ENCODE assay signal across 8 cellular contexts in genomic region chr14:24734917-24735500, GRCh38.
DNase-seq lines count a peak whose midpoint lies in the region; ATAC-seq and TF ChIP-seq lines count a peak whose summit lies in the region.

No MANE protein-coding gene starts in this region.

- no peaks in the 10 kb centered on the region for H3K4me1 ChIP-seq in esophagus squamous epithelium

- no peaks in the 10 kb centered on the region for H3K36me3 Mint-ChIP-seq in naive B cell
- no peaks in the 10 kb centered on the region for H3K36me3 Mint-ChIP-seq in activated T-helper 2 cell treated with anti-CD3 and anti-CD28 coated beads, Interferon-gamma antibody, Interleukin-2, Interleukin-4, amounts not matched to agents 10 μg/mL and 5 μg/mL and 100 μg/mL, durations not matched to agents 14 hours and 24 hours and 36 hours (ENCODE audit: low read depth)

- H3K27me3 Mint-ChIP-seq in naive B cell = peaks cover 17 to 36% (median 23%) of the 10 kb centered on the region in 3 donors
- H3K27me3 Mint-ChIP-seq in activated T-helper 2 cell treated with anti-CD3 and anti-CD28 coated beads, Interferon-gamma antibody, Interleukin-2, Interleukin-4, amounts not matched to agents 10 μg/mL and 5 μg/mL and 100 μg/mL, durations not matched to agents 14 hours and 24 hours and 36 hours (ENCODE audit: low read depth) = peaks cover 6% of the 10 kb centered on the region

- peak overlapping the region in 1 of 6 donors; percentile 1 for H3K27ac Mint-ChIP-seq in naive B cell
- no peak overlapping the region for H3K27ac Mint-ChIP-seq in activated T-helper 2 cell treated with anti-CD3 and anti-CD28 coated beads, Interferon-gamma antibody, Interleukin-2, Interleukin-4, amounts not matched to agents 10 μg/mL and 5 μg/mL and 100 μg/mL, durations not matched to agents 14 hours and 24 hours and 36 hours

- H3K4me3 ChIP-seq in GM06990 (replicated peaks; ENCODE audit: low read depth, low read length) (no peak overlapping the region), esophagus squamous epithelium (no peak overlapping the region)

- no peak for TF ChIP-seq POLR2A in esophagus squamous epithelium (IDR thresholded peaks at IDR 0.05)

- no peaks in the 10 kb centered on the region for H3K4me1 Mint-ChIP-seq in naive B cell
- no peaks in the 10 kb centered on the region for H3K4me1 Mint-ChIP-seq in activated T-helper 2 cell treated with anti-CD3 and anti-CD28 coated beads, Interferon-gamma antibody, Interleukin-2, Interleukin-4, amounts not matched to agents 10 μg/mL and 5 μg/mL and 100 μg/mL, durations not matched to agents 14 hours and 24 hours and 36 hours (ENCODE audit: low read depth)

- H3K27ac ChIP-seq in esophagus squamous epithelium = no peak overlapping the region

- H3K4me3 Mint-ChIP-seq in naive B cell = no peak overlapping the region
- no peak overlapping the region for H3K4me3 Mint-ChIP-seq in activated T-helper 2 cell treated with anti-CD3 and anti-CD28 coated beads, Interferon-gamma antibody, Interleukin-2, Interleukin-4, amounts not matched to agents 10 μg/mL and 5 μg/mL and 100 μg/mL, durations not matched to agents 14 hours and 24 hours and 36 hours (ENCODE audit: low read depth)

- TF ChIP-seq CTCF in GM06990 (IDR thresholded peaks at IDR 0.05; ENCODE audit: insufficient read depth, low read length, poor library complexity, severe bottlenecking) = peak; percentile 77
- peak; percentile 28 to 65 (median 62) for TF ChIP-seq CTCF in esophagus squamous epithelium (IDR thresholded peaks at IDR 0.05)

- peaks cover 0 to 2% (median 0%) of the 10 kb centered on the region in 7 donors for H3K9me3 Mint-ChIP-seq in naive B cell
- no peaks in the 10 kb centered on the region for H3K9me3 Mint-ChIP-seq in activated T-helper 2 cell treated with anti-CD3 and anti-CD28 coated beads, Interferon-gamma antibody, Interleukin-2, Interleukin-4, amounts not matched to agents 10 μg/mL and 5 μg/mL and 100 μg/mL, durations not matched to agents 14 hours and 24 hours and 36 hours

- DNase-seq in A172 (ENCODE audit: low spot score) (peak; percentile 43), GM06990 (ENCODE audit: extremely low read depth, insufficient read length) (no peak), NCI-H1105 (lab: John Stamatoyannopoulos, UW) (peak; percentile 71), SHP77 treated with DMSO at 0.1 percent for 48 hours (lab: John Stamatoyannopoulos, UW) (peak; percentile 31), esophagus squamous epithelium (lab: John Stamatoyannopoulos, UW) (no peak), naive B cell (peak; percentile 3), GM19238 (ENCODE audit: insufficient read length, low spot score) (no peak)
- DNase-seq in activated T-helper 2 cell treated with anti-CD3 and anti-CD28 coated beads, Interferon-gamma antibody, Interleukin-2, Interleukin-4, amounts not matched to agents 10 μg/mL and 5 μg/mL and 100 μg/mL, durations not matched to agents 14 hours and 24 hours and 36 hours (ENCODE audit: low spot score) = no peak

- H3K9me3 ChIP-seq in esophagus squamous epithelium = no peaks in the 10 kb centered on the region

- intact Hi-C loops in esophagus squamous epithelium (cut with DNase I) = loop anchor here (10.0 kb wide), 1 partner anchor 420 kb away; no protein-coding TSS in a partner anchor
- intact Hi-C loops in activated T-helper 2 cell treated with anti-CD3 and anti-CD28 coated beads, Interferon-gamma antibody, Interleukin-2, Interleukin-4, amounts not matched to agents 10 μg/mL and 5 μg/mL and 100 μg/mL, durations not matched to agents 14 hours and 24 hours and 36 hours (cut with micrococcal nuclease) = loop anchor here (10.0 kb wide), 1 partner anchor 410 kb away; no protein-coding TSS in a partner anchor

- 23 to 25% methylated on average over 9 of the region's 9 CpGs for WGBS in esophagus squamous epithelium, 2 donors

- ATAC-seq in naive B cell (ENCODE audit: low read depth in 2 of 2) = peak in 1 of 2 donors; percentile 21

- H3K27me3 ChIP-seq in GM06990 (replicated peaks; ENCODE audit: control insufficient read depth, insufficient read depth, low read length) (no peaks in the 10 kb centered on the region), esophagus squamous epithelium (peaks cover 0 to 5% (median 0%) of the 10 kb centered on the region in 4 donors)

- no peaks in the 10 kb centered on the region for H3K36me3 ChIP-seq in GM06990 (ENCODE audit: control insufficient read depth, insufficient read depth, low read length)
- H3K36me3 ChIP-seq in esophagus squamous epithelium = no peaks in the 10 kb centered on the region

Comparison
In these comparisons a context has a peak if more than half of its experiments do, and no peak if none do; other contexts are left out.
1. DNase-seq: peak in A172 (single experiment), NCI-H1105 (single experiment), SHP77 treated with DMSO at 0.1 percent for 48 hours (single experiment) and naive B cell (single experiment); none in GM06990 (single experiment), esophagus squamous epithelium (single experiment), activated T-helper 2 cell treated with anti-CD3 and anti-CD28 coated beads, Interferon-gamma antibody, Interleukin-2, Interleukin-4, amounts not matched to agents 10 μg/mL and 5 μg/mL and 100 μg/mL, durations not matched to agents 14 hours and 24 hours and 36 hours (single experiment) and GM19238 (single experiment).